11 cellular contexts compared by ENCODE assay signal in the genomic region with DNA sequence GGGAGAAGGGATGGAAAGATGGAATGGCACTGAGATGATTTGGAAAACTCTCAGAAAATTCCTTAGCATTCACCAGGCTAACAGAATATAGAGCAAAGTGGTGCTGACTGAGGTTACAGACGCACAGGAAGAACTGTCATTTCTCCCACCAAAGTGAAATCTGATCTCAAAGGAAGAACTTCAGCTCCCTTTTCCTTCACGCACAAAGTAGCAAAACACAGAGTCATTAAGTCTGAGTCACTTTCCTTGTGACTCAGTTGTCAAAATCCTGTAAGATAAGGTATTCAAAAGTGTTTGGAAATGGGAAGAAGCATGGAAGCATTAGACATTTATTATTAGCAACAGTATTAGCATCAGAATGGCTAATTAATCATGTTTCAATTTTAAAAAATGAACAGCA. TPM values are rescaled to one million over a fixed set of nuclear protein-coding genes. Genes with fewer than 3 reads are reported as not detected.
A peak's percentile ranks its signal among the peaks of the same experiment; 100 is the strongest.
DNase-seq lines count a peak whose midpoint lies in the region; ATAC-seq and TF ChIP-seq lines count a peak whose summit lies in the region.
"Had no signal": no experiment of that assay in that cellular context is flagged by ENCODE, and none has a peak within 500 bp of the region (broad histone marks: within the 10 kb centered on the region; RNA-seq: fewer than 3 reads in every experiment).

No MANE protein-coding gene starts in this region.

- no peaks in the 10 kb centered on the region for H3K36me3 ChIP-seq in hepatocyte (replicated peaks; ENCODE audit: insufficient read depth, low read depth)
- no peaks in the 10 kb centered on the region for H3K36me3 ChIP-seq in tibial artery

- DNase-seq in NCI-H2171 treated with DMSO at 0.1 percent for 48 hours (lab: John Stamatoyannopoulos, UW) (peak; percentile 30), NCI-H2171 (lab: John Stamatoyannopoulos, UW) (no peak), amniotic epithelial cell (ENCODE audit: low read depth) (peak; percentile 90), hepatocyte (ENCODE audit: low spot score) (peak; percentile 35), tibial artery (no peak), NCI-H748 treated with DMSO at 0.1 percent for 48 hours (lab: John Stamatoyannopoulos, UW) (no peak)
- no peak for DNase-seq in stimulated activated CD4-positive, alpha-beta T cell treated with anti-CD3 and anti-CD28 coated beads, Interleukin-12 subunit alpha, Interleukin-12 subunit beta, amount 100 ng/mL, for 4 hours
- DNase-seq: left colon, NCI-H1417 treated with DMSO at 0.1 percent for 48 hours had no signal

- 35% methylated on average over 2 of the region's 2 CpGs for WGBS in hepatocyte (ENCODE audit: low lambda C conversion rate, missing lambda C conversion rate)

- TF ChIP-seq CTCF in hepatocyte (IDR thresholded peaks at IDR 0.05; ENCODE audit: poor library complexity) (no peak), tibial artery (IDR thresholded peaks at IDR 0.05) (no peak)

- no peaks in the 10 kb centered on the region for H3K27me3 ChIP-seq in hepatocyte
- H3K27me3 ChIP-seq in tibial artery = no peaks in the 10 kb centered on the region

- H3K27ac ChIP-seq in hepatocyte (peak overlapping the region; percentile 6), tibial artery (peak overlapping the region; percentile 10 to 20)
- H3K27ac ChIP-seq: SK-N-MC had no signal

- H3K79me2 ChIP-seq in hepatocyte = peaks cover 86% of the 10 kb centered on the region

- H4K20me1 ChIP-seq in hepatocyte (ENCODE audit: insufficient read depth, poor library complexity, severe bottlenecking) = peaks cover 8% of the 10 kb centered on the region

- H3K4me1 ChIP-seq in hepatocyte (ENCODE audit: insufficient read depth) (peaks cover 12% of the 10 kb centered on the region), tibial artery (peaks cover 0 to 85% (median 29%) of the 10 kb centered on the region in 4 donors)

- no peak overlapping the region for H2AFZ ChIP-seq in hepatocyte

- no peak for ATAC-seq in GM21367 (IDR thresholded peaks at IDR 0.05; ENCODE audit: unreplicated experiment)
- ATAC-seq: left colon had no signal

- intact Hi-C loops in tibial artery (cut with DNase I; ENCODE audit: low total_unique reads) = no loop called here

- no peak overlapping the region for H3K4me3 ChIP-seq in hepatocyte
- H3K4me3 ChIP-seq in tibial artery = no peak overlapping the region
- H3K4me3 ChIP-seq: SK-N-MC had no signal

- H3K9me3 ChIP-seq in hepatocyte (ENCODE audit: low read depth) (no peaks in the 10 kb centered on the region), tibial artery (no peaks in the 10 kb centered on the region)

- H3K9me2 ChIP-seq in hepatocyte (replicated peaks; ENCODE audit: insufficient read depth) = no peaks in the 10 kb centered on the region

- peak overlapping the region; percentile 43 for H3K4me2 ChIP-seq in hepatocyte

RNA-seq across cellular contexts. Expression of gene MPDZ, which starts 11.7 kb away (rescaled TPM):
- 43.3 and 45.5 TPM in 2 replicates for total RNA-seq in hepatocyte
- polyA plus RNA-seq in hepatocyte = 16.7 and 19.3 TPM in 2 replicates

Comparison
In these comparisons a context has a peak if more than half of its experiments do, and no peak if none do; other contexts are left out.
1. DNase-seq: peak in NCI-H2171 treated with DMSO at 0.1 percent for 48 hours (single experiment), amniotic epithelial cell (single experiment) and hepatocyte (single experiment); none in NCI-H2171 (single experiment), tibial artery (0 of 2), NCI-H748 treated with DMSO at 0.1 percent for 48 hours (single experiment) and stimulated activated CD4-positive, alpha-beta T cell treated with anti-CD3 and anti-CD28 coated beads, Interleukin-12 subunit alpha, Interleukin-12 subunit beta, amount 100 ng/mL, for 4 hours (single experiment).